In genomic region chr12:109855377-109855776, GRCh38 we compare ENCODE assay signal across 30 cellular contexts. TPM values are rescaled to one million over a fixed set of nuclear protein-coding genes. Genes with fewer than 3 reads are reported as not detected.
"Had no signal": no experiment of that assay in that cellular context is flagged by ENCODE, and none has a peak within 500 bp of the region (broad histone marks: within the 10 kb centered on the region; RNA-seq: fewer than 3 reads in every experiment).

No MANE protein-coding gene starts in this region.

- H3K27ac ChIP-seq: adrenal gland, body of pancreas, epithelial cell of prostate had no signal

- H3K27me3 ChIP-seq: adrenal gland, body of pancreas had no signal

- DNase-seq: activated CD4-positive, alpha-beta memory T cell treated with anti-CD3 and anti-CD28 coated beads for 36 hours; activated CD4-positive, alpha-beta T cell treated with anti-CD3 and anti-CD28 coated beads for 36 hours; activated CD4-positive, alpha-beta T cell treated with anti-CD3 and anti-CD28 coated beads, Interleukin-2, amount 10 ng/mL, durations not matched to agents 24 days and 14 days; activated CD4-positive, CD25-positive, alpha-beta regulatory T cell; activated CD4-positive, CD25-positive, alpha-beta regulatory T cell treated with anti-CD3 and anti-CD28 coated beads, Interleukin-2, amount 50 U/mL, for 72 hours; activated CD8-positive, alpha-beta memory T cell treated with anti-CD3 and anti-CD28 coated beads, Interleukin-2, amount 10 ng/mL, durations not matched to agents 7 days and 5 days; activated CD8-positive, alpha-beta memory T cell treated with anti-CD3 and anti-CD28 coated beads, Interleukin-2, amount 50 U/mL, for 4 hours; activated CD8-positive, alpha-beta T cell treated with anti-CD3 and anti-CD28 coated beads, Interleukin-2, amount 10 ng/mL, durations not matched to agents 7 days and 5 days; activated effector memory CD4-positive, alpha-beta T cell treated with anti-CD3 and anti-CD28 coated beads, Interleukin-2, amount 50 U/mL, for 16 hours; activated naive CD4-positive, alpha-beta T cell treated with anti-CD3 and anti-CD28 coated beads for 36 hours; activated naive CD8-positive, alpha-beta T cell treated with anti-CD3 and anti-CD28 coated beads for 36 hours; activated naive CD8-positive, alpha-beta T cell treated with anti-CD3 and anti-CD28 coated beads, Interleukin-2, amount 50 U/mL, for 24 hours; activated T-cell treated with anti-CD3 and anti-CD28 coated beads, Interleukin-2, amount 50 U/mL, for 1 hour; activated T-cell treated with anti-CD3 and anti-CD28 coated beads, Interleukin-2, amount 50 U/mL, for 48 hours; adrenal gland; amygdala; aorta; body of pancreas; caudate nucleus; cortex of kidney; dermis blood vessel endothelial cell; effector CD8-positive, alpha-beta T cell; foreskin fibroblast; T-helper 2 cell had no signal

- ATAC-seq: activated CD4-positive, alpha-beta T cell treated with anti-CD3 and anti-CD28 coated beads for 36 hours; activated CD8-positive, alpha-beta memory T cell treated with anti-CD3 and anti-CD28 coated beads, Interleukin-2, amount 10 ng/mL, durations not matched to agents 7 days and 5 days; activated CD8-positive, alpha-beta T cell treated with anti-CD3 and anti-CD28 coated beads, Interleukin-2, amount 10 ng/mL, durations not matched to agents 7 days and 5 days; activated naive CD8-positive, alpha-beta T cell treated with anti-CD3 and anti-CD28 coated beads, Interleukin-2, amount 50 U/mL, for 24 hours; body of pancreas had no signal

- H3K4me1 ChIP-seq: adrenal gland had no signal

- H3K4me3 ChIP-seq: adrenal gland, body of pancreas had no signal

- H3K9me3 ChIP-seq: adrenal gland, body of pancreas had no signal

RNA-seq across cellular contexts. Expression of gene TRPV4, which starts 22.2 kb away (rescaled TPM):
- total RNA-seq: activated CD4-positive, alpha-beta memory T cell treated with anti-CD3 and anti-CD28 coated beads for 36 hours; activated CD4-positive, alpha-beta T cell treated with anti-CD3 and anti-CD28 coated beads for 36 hours; activated CD4-positive, alpha-beta T cell treated with anti-CD3 and anti-CD28 coated beads, Interleukin-2, amount 10 ng/mL, durations not matched to agents 24 days and 14 days; activated CD8-positive, alpha-beta memory T cell treated with anti-CD3 and anti-CD28 coated beads for 36 hours; activated CD8-positive, alpha-beta memory T cell treated with anti-CD3 and anti-CD28 coated beads, Interleukin-2, amount 10 ng/mL, durations not matched to agents 7 days and 5 days; activated CD8-positive, alpha-beta T cell treated with anti-CD3 and anti-CD28 coated beads, Interleukin-2, amount 10 ng/mL, durations not matched to agents 7 days and 5 days; activated naive CD4-positive, alpha-beta T cell treated with anti-CD3 and anti-CD28 coated beads for 36 hours; activated naive CD8-positive, alpha-beta T cell treated with anti-CD3 and anti-CD28 coated beads for 36 hours; activated T-helper 1 cell treated with anti-CD3 and anti-CD28 coated beads, Interleukin-12 subunit alpha, Interleukin-12 subunit beta, Interleukin-2, Interleukin-4 antibody, amounts not matched to agents 30 ng/mL and 10 ng/mL and 1 ng/mL, durations not matched to agents 14 hours and 24 hours and 36 hours; activated T-helper 2 cell treated with anti-CD3 and anti-CD28 coated beads, Interferon-gamma antibody, Interleukin-2, Interleukin-4, amounts not matched to agents 10 μg/mL and 5 μg/mL and 100 μg/mL, durations not matched to agents 14 hours and 24 hours and 36 hours; frontal cortex; T-helper 1 cell treated with Interleukin-12 subunit alpha and Interleukin-12 subunit beta and Interleukin-4 antibody, amounts not matched to agents 30 ng/mL and 1 ng/mL, for 36 hours had no signal
